Comparison of ENCODE assay signal across 8 cellular contexts in genomic region chr5:151319334-151319733, GRCh38. TPM values are rescaled to one million over a fixed set of nuclear protein-coding genes. Genes with fewer than 3 reads are reported as not detected.
DNase-seq lines count a peak whose midpoint lies in the region; ATAC-seq, FAIRE-seq and TF ChIP-seq lines count a peak whose summit lies in the region.

No MANE protein-coding gene starts in this region.

- RAD21 ChIA-PET in GM12878 (lab: Charles Lee; ENCODE audit: unreplicated experiment): interaction anchor here (1.1 to 2.5 kb wide), 5 partner anchors 107 to 333 kb away, joined by 3 to 6 read pairs (median 5); partner anchors contain the start of gene SLC36A1

- WGBS in GM12878 (ENCODE audit: insufficient coverage, insufficient replicate concordance, low lambda C conversion rate, missing lambda C conversion rate): 0% methylated on average over 1 of the region's 1 CpG

- no peak for TF ChIP-seq POLR2A in GM12878 (IDR thresholded peaks at IDR 0.05; ENCODE audit: low read depth, low read length)

- FAIRE-seq in HTR-8/SVneo (lab: Jason Lieb, UNC): no peak
- FAIRE-seq in GM12878 (lab: Jason Lieb, UNC): peak; percentile 79

- H3K9me3 ChIP-seq in GM12878 (replicated peaks; ENCODE audit: control insufficient read depth, insufficient read depth, low read length): no peaks in the 10 kb centered on the region

- POLR2A ChIA-PET in GM12878 (lab: Charles Lee): no interaction called here

- BruUV-seq in GM12878 (replicated peaks; lab: Mats Ljungman, UMichigan): no TSS peak

- no peaks in the 10 kb centered on the region for H3K27me3 ChIP-seq in GM12878 (replicated peaks in 1 of 2; ENCODE audit: control insufficient read depth in 2 of 2, insufficient read depth in 2 of 2, low read length in 1 of 2)

- H3K9me3 Mint-ChIP-seq in activated naive CD8-positive, alpha-beta T cell treated with anti-CD3 and anti-CD28 coated beads for 36 hours: no peaks in the 10 kb centered on the region

- CTCF ChIA-PET in GM12878 (lab: Yijun Ruan, JAX): interaction anchor here (0.9 to 2.9 kb wide), 6 partner anchors 15 to 519 kb away, joined by 3 to 9 read pairs (median 3); no protein-coding TSS in a partner anchor

- SMC1A ChIA-PET in GM12878 (lab: Charles Lee; ENCODE audit: uncharacterized antibody, unreplicated experiment): interaction anchor here (1.1 to 1.9 kb wide), 2 partner anchors 308 to 333 kb away, joined by 3 to 4 read pairs; no protein-coding TSS in a partner anchor

- in situ Hi-C loops in GM12878 (cut with MboI): no loop called here

- ATAC-seq in GM21367 (IDR thresholded peaks at IDR 0.05; ENCODE audit: unreplicated experiment) (peak; percentile 80), GM12878 (peak; percentile 74), HG02938 (IDR thresholded peaks at IDR 0.05; ENCODE audit: unreplicated experiment) (no peak)

- peak; percentile 22 to 42 (median 39); a peak in 4 of 6 replicates for TF ChIP-seq CTCF in GM12878 (IDR thresholded peaks at IDR 0.05 in 2 of 3, conservative IDR thresholded peaks at IDR 0.05 in 1 of 3; ENCODE audit: control insufficient read depth in 2 of 3, extremely low read depth in 1 of 3, insufficient read depth in 1 of 3, low read depth in 3 of 3, low read length in 3 of 3)

- no peak for TF ChIP-seq EP300 in GM12878 (IDR thresholded peaks at IDR 0.05; ENCODE audit: borderline replicate concordance in 1 of 2, control insufficient read depth in 1 of 2, low read depth in 2 of 2, low read length in 2 of 2)

- H2AFZ ChIP-seq in GM12878 (ENCODE audit: control insufficient read depth, low read depth, low read length): no peak overlapping the region

- DNase-seq in ELF-1 (ENCODE audit: low read depth, low spot score) (peak; percentile 50), HTR-8/SVneo (ENCODE audit: insufficient read length, low spot score) (peak; percentile 12), GM12878 (ENCODE audit: low read depth, low spot score) (no peak), mucosa of gallbladder (ENCODE audit: low spot score) (peak; percentile 55), NCI-H128 (lab: John Stamatoyannopoulos, UW; ENCODE audit: unreplicated experiment) (no peak)
- DNase-seq in activated naive CD8-positive, alpha-beta T cell treated with anti-CD3 and anti-CD28 coated beads for 36 hours: no peak

- no peak overlapping the region for H3K4me3 Mint-ChIP-seq in activated naive CD8-positive, alpha-beta T cell treated with anti-CD3 and anti-CD28 coated beads for 36 hours

- H3K36me3 ChIP-seq in GM12878 (ENCODE audit: control insufficient read depth in 2 of 2, insufficient read depth in 2 of 2, low read length in 1 of 2): no peaks in the 10 kb centered on the region

- no peak overlapping the region for H3K9ac ChIP-seq in GM12878 (ENCODE audit: control insufficient read depth, insufficient read depth, low read length)

- H3K79me2 ChIP-seq in GM12878 (ENCODE audit: control insufficient read depth, insufficient read depth, low read length): no peaks in the 10 kb centered on the region

- no peak overlapping the region for H3K27ac Mint-ChIP-seq in activated naive CD8-positive, alpha-beta T cell treated with anti-CD3 and anti-CD28 coated beads for 36 hours

- peaks cover 11% of the 10 kb centered on the region for H3K27me3 Mint-ChIP-seq in activated naive CD8-positive, alpha-beta T cell treated with anti-CD3 and anti-CD28 coated beads for 36 hours

- no peaks in the 10 kb centered on the region for H3K4me1 Mint-ChIP-seq in activated naive CD8-positive, alpha-beta T cell treated with anti-CD3 and anti-CD28 coated beads for 36 hours

- intact Hi-C loops in GM12878 (cut with micrococcal nuclease; ENCODE audit: unreplicated experiment): loop anchor here (1.0 to 10.0 kb wide), 7 partner anchors 152 to 515 kb away; no protein-coding TSS in a partner anchor

- no peak overlapping the region for H3K4me2 ChIP-seq in GM12878 (ENCODE audit: control insufficient read depth, insufficient read depth)

- H3K4me1 ChIP-seq in GM12878 (ENCODE audit: control insufficient read depth, insufficient read depth, low read length): no peaks in the 10 kb centered on the region

- no peaks in the 10 kb centered on the region for H4K20me1 ChIP-seq in GM12878 (ENCODE audit: control insufficient read depth, insufficient read depth)

- TF ChIP-seq RAD21 in GM12878 (IDR thresholded peaks at IDR 0.05; ENCODE audit: insufficient read depth, low read depth, low read length): no peak

- H3K36me3 Mint-ChIP-seq in activated naive CD8-positive, alpha-beta T cell treated with anti-CD3 and anti-CD28 coated beads for 36 hours: no peaks in the 10 kb centered on the region

- no peak overlapping the region for H3K4me3 ChIP-seq in GM12878

- H3K27ac ChIP-seq in GM12878 (ENCODE audit: control insufficient read depth, insufficient read depth): no peak overlapping the region

TF ChIP-seq in GM12878, 131 proteins besides CTCF, POLR2A, EP300 and RAD21 (continues in another document):
- TF ChIP-seq FOXK2 (IDR thresholded peaks at IDR 0.05) (no peak), IKZF1 (conservative IDR thresholded peaks at IDR 0.05) (no peak), HDAC6 (IDR thresholded peaks at IDR 0.05; ENCODE audit: unreplicated experiment) (no peak), SMC3 (IDR thresholded peaks at IDR 0.05; ENCODE audit: borderline replicate concordance, low read length) (peak; percentile 3; the same call in 1 of the 2 replicates), TCF12 (IDR thresholded peaks at IDR 0.05; ENCODE audit: low read depth, low read length) (0 out of 2 replicates have a peak, but pooled peaks have one; percentile 13), IRF5 (IDR thresholded peaks at IDR 0.05; ENCODE audit: borderline replicate concordance) (no peak), SP1 (IDR thresholded peaks at IDR 0.05; ENCODE audit: low read depth, low read length) (no peak), RELB (IDR thresholded peaks at IDR 0.05; ENCODE audit: low read depth) (no peak)

RNA-seq across cellular contexts. Expression of gene SLC36A3, which starts 15.8 kb away (rescaled TPM):
- not detected in 2 replicates for total RNA-seq in GM12878 (2013; cell fraction: nucleolus; rRNA removed)
- not detected in 2 replicates for total RNA-seq in GM12878 (2014; rRNA removed)
- not detected in 2 replicates for total RNA-seq in GM12878 (2014; rRNA removed; fragmentation: Illumina TruSeq; extraction: Trizol)
- total RNA-seq in GM12878 (2021): not detected in 2 replicates
- not detected for polyA plus RNA-seq in GM12878 (2011; ENCODE audit: low read depth)
- not detected in 2 replicates for polyA plus RNA-seq in GM12878 (2011; rRNA removed)
- polyA plus RNA-seq in GM12878 (2011; cell fraction: cytosol; rRNA removed): not detected in 2 replicates
- polyA plus RNA-seq in GM12878 (2011; cell fraction: nucleus; rRNA removed): not detected in 2 replicates
- not detected in 2 replicates for polyA plus RNA-seq in GM12878 (2012)
- not detected in 2 replicates for polyA plus RNA-seq in GM12878 (2014; fragmentation: Illumina TruSeq; extraction: Trizol)
- polyA plus RNA-seq in GM12878 (2014; fragmentation: Nextera tagmentation; extraction: Ambion mirVana): under 1 TPM in 1 of 2 experiments, not detected in 1; 0.03 TPM
- polyA plus RNA-seq in GM12878 (2014; rRNA removed): not detected in 2 replicates
- polyA plus RNA-seq in GM12878 (2016; fragmentation: Nextera tagmentation; extraction: Ambion mirVana): not detected
- not detected in 2 replicates for polyA minus RNA-seq in GM12878 (2011; rRNA and poly(A)+ RNA removed)
- not detected in 2 replicates for polyA minus RNA-seq in GM12878 (2011; cell fraction: cytosol; rRNA and poly(A)+ RNA removed)
- not detected in 2 replicates for polyA minus RNA-seq in GM12878 (2011; cell fraction: nucleus; rRNA and poly(A)+ RNA removed)
- not detected for total RNA-seq in mucosa of gallbladder
- not detected for total RNA-seq in activated naive CD8-positive, alpha-beta T cell treated with anti-CD3 and anti-CD28 coated beads for 36 hours

RNA-seq across cellular contexts. Expression of gene SLC36A2, which starts 28.0 kb away (rescaled TPM):
- not detected in 2 replicates for total RNA-seq in GM12878 (2013; cell fraction: nucleolus; rRNA removed)
- total RNA-seq in GM12878 (2014; rRNA removed) (not detected in 2 replicates), GM12878 (2014; rRNA removed; fragmentation: Illumina TruSeq; extraction: Trizol) (not detected in 2 replicates), GM12878 (2021) (not detected in 2 replicates), mucosa of gallbladder (0.14 TPM)
- not detected for polyA plus RNA-seq in GM12878 (2011; ENCODE audit: low read depth)
- polyA plus RNA-seq in GM12878 (2011; rRNA removed) (not detected in 2 replicates), GM12878 (2014; fragmentation: Illumina TruSeq; extraction: Trizol) (not detected in 2 replicates), GM12878 (2014; fragmentation: Nextera tagmentation; extraction: Ambion mirVana) (not detected), GM12878 (2014; rRNA removed) (not detected in 2 replicates), GM12878 (2016; fragmentation: Nextera tagmentation; extraction: Ambion mirVana) (not detected)
- polyA plus RNA-seq in GM12878 (2011; cell fraction: cytosol; rRNA removed): not detected in 2 replicates
- polyA plus RNA-seq in GM12878 (2011; cell fraction: nucleus; rRNA removed): not detected in 2 replicates
- not detected in 2 replicates for polyA plus RNA-seq in GM12878 (2012)
- polyA minus RNA-seq in GM12878 (2011; rRNA and poly(A)+ RNA removed): not detected in 2 replicates
- polyA minus RNA-seq in GM12878 (2011; cell fraction: cytosol; rRNA and poly(A)+ RNA removed): not detected in 2 replicates
- not detected in 2 replicates for polyA minus RNA-seq in GM12878 (2011; cell fraction: nucleus; rRNA and poly(A)+ RNA removed)
- not detected for total RNA-seq in activated naive CD8-positive, alpha-beta T cell treated with anti-CD3 and anti-CD28 coated beads for 36 hours

Comparison
In these comparisons a context has a peak if more than half of its experiments do, and no peak if none do; other contexts are left out.
1. DNase-seq: peak in ELF-1 (single experiment), HTR-8/SVneo (single experiment) and mucosa of gallbladder (single experiment); none in GM12878 (single experiment), activated naive CD8-positive, alpha-beta T cell treated with anti-CD3 and anti-CD28 coated beads for 36 hours (single experiment) and NCI-H128 (single experiment).